ENCODE assay signal across 8 cellular contexts in the genomic region with DNA sequence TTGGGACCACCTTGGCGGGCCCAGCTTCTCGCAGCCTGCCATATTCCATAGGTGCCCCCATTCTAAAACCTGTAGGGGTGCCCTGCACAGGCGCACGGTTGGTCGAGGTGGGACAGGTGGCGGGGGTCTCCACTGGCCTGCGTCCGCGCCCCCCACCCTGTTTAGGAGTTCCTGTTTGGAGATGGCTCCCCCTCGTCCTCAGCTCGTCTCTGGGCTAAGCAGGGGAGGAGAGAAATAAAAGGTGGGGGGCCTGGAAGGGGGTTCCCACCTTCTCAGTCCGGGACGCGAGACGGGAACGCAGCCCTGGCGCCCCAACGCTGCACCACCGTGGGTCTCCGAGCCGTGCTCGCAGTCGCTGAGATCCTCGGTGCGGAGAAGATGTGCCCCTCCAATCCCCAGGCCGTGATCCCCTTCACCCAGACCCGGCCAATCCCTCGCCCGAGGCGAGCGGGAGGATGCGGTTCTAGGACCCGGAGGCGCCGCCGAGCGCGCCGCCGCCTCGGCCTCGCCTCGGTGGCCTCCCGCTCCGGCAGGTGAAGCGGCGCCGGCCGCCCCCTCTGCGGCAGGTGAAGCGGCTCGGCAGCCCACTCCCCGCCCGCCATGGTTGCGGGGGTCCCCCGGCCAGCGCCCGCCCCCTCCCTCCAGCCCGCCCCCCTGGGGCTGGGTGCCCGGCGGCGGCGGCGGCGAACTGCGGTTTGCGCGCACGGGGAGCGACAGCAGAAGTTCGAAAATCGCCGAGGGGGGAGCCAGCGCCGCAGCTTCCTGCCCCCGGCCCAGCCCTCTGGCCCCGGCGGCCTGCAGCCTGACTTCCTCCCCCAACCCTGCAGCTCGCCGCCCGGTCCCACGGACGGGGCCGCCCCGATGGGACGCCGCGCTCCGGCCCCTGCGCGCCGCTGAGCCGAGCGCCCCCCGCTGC. TPM values are rescaled to one million over a fixed set of nuclear protein-coding genes. Genes with fewer than 3 reads are reported as not detected.
DNase-seq lines count a peak whose midpoint lies in the region; ATAC-seq and TF ChIP-seq lines count a peak whose summit lies in the region.

A gene with protein sequence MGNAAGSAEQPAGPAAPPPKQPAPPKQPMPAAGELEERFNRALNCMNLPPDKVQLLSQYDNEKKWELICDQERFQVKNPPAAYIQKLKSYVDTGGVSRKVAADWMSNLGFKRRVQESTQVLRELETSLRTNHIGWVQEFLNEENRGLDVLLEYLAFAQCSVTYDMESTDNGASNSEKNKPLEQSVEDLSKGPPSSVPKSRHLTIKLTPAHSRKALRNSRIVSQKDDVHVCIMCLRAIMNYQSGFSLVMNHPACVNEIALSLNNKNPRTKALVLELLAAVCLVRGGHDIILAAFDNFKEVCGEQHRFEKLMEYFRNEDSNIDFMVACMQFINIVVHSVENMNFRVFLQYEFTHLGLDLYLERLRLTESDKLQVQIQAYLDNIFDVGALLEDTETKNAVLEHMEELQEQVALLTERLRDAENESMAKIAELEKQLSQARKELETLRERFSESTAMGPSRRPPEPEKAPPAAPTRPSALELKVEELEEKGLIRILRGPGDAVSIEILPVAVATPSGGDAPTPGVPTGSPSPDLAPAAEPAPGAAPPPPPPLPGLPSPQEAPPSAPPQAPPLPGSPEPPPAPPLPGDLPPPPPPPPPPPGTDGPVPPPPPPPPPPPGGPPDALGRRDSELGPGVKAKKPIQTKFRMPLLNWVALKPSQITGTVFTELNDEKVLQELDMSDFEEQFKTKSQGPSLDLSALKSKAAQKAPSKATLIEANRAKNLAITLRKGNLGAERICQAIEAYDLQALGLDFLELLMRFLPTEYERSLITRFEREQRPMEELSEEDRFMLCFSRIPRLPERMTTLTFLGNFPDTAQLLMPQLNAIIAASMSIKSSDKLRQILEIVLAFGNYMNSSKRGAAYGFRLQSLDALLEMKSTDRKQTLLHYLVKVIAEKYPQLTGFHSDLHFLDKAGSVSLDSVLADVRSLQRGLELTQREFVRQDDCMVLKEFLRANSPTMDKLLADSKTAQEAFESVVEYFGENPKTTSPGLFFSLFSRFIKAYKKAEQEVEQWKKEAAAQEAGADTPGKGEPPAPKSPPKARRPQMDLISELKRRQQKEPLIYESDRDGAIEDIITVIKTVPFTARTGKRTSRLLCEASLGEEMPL (plus strand): TSS at position 805 of the 916 bp plus-strand sequence. CDS start 240 bp downstream, outside the sequence.

- no peaks in the 10 kb centered on the region for H3K36me3 Mint-ChIP-seq in WTC11

- H2BK120ac ChIP-seq in mesendoderm (ENCODE audit: low read depth, low read length) = no peak within 1 kb of the TSS

- no peak within 1 kb of the TSS for H2AK5ac ChIP-seq in mesendoderm (ENCODE audit: low read length)

- H4K5ac ChIP-seq in mesendoderm (ENCODE audit: low read length) = no peak within 1 kb of the TSS

- DNase-seq in WTC11 (ENCODE audit: low spot score) (peak; percentile 65), dorsolateral prefrontal cortex (no peak), mesendoderm (no peak), stomach (peak; percentile 68)

- peak; percentile 40 for ATAC-seq in WTC11
- no peak for ATAC-seq in HG02759 (IDR thresholded peaks at IDR 0.05; ENCODE audit: unreplicated experiment)
- no peak for ATAC-seq in HG03095 (IDR thresholded peaks at IDR 0.05; ENCODE audit: unreplicated experiment)

- H3K23ac ChIP-seq in mesendoderm (ENCODE audit: low read length) = peak within 1 kb of the TSS; percentile 45

- no peaks in the 10 kb centered on the region for H3K79me1 ChIP-seq in mesendoderm (ENCODE audit: low read length)

- H3K9me3 ChIP-seq in DOHH2 (ENCODE audit: control insufficient read depth, insufficient read depth, low read length) = no peaks in the 10 kb centered on the region
- no peaks in the 10 kb centered on the region for H3K9me3 ChIP-seq in HUES48 (ENCODE audit: control insufficient read depth, insufficient read depth, low read length)
- H3K9me3 ChIP-seq in stomach = no peaks in the 10 kb centered on the region

- no peaks in the 10 kb centered on the region for H3K36me3 ChIP-seq in DOHH2 (ENCODE audit: control insufficient read depth, low read length)
- H3K36me3 ChIP-seq in HUES48 (ENCODE audit: control insufficient read depth, insufficient read depth, low read length) = no peaks in the 10 kb centered on the region
- H3K36me3 ChIP-seq in mesendoderm (ENCODE audit: control insufficient read depth, insufficient read depth, low read length) = no peaks in the 10 kb centered on the region
- no peaks in the 10 kb centered on the region for H3K36me3 ChIP-seq in stomach

- no peaks in the 10 kb centered on the region for H3K9me2 ChIP-seq in DOHH2 (replicated peaks; ENCODE audit: control insufficient read depth, low read length)

- peak within 1 kb of the TSS; percentile 72 for H3K4me3 Mint-ChIP-seq in WTC11

- H3K4ac ChIP-seq in mesendoderm (ENCODE audit: low read depth, low read length) = no peak within 1 kb of the TSS

- CTCF ChIA-PET in WTC11 (lab: Charles Lee) = interaction anchor here (0.7 to 5.9 kb wide), 12 partner anchors 10 to 207 kb away, joined by 3 to 88 read pairs (median 8); a partner anchor contains a TSS

- peaks cover 19% of the 10 kb centered on the region for H3F3A ChIP-seq in DOHH2 (ENCODE audit: control insufficient read depth, insufficient read depth)

- TF ChIP-seq EP300 in stomach (IDR thresholded peaks at IDR 0.05) = no peak

- no peak within 1 kb of the TSS for H2BK5ac ChIP-seq in mesendoderm (ENCODE audit: low read length)

- H3K18ac ChIP-seq in mesendoderm (ENCODE audit: low read length) = peak within 1 kb of the TSS; percentile 56

- peaks cover 7% of the 10 kb centered on the region; the same call in 1 of the 2 replicates for H3K4me1 Mint-ChIP-seq in WTC11

- peaks cover 49% of the 10 kb centered on the region for H3K4me1 ChIP-seq in DOHH2 (ENCODE audit: control insufficient read depth, low read length)
- H3K4me1 ChIP-seq in HUES48 (ENCODE audit: control insufficient read depth, insufficient read depth, low read length) = 0 out of 2 replicates have a peak, but pooled peaks cover 5% of the 10 kb centered on the region
- no peaks in the 10 kb centered on the region for H3K4me1 ChIP-seq in mesendoderm (ENCODE audit: control insufficient read depth, low read depth, low read length)
- peaks cover 14 to 47% (median 27%) of the 10 kb centered on the region in 4 donors for H3K4me1 ChIP-seq in stomach

- no peak within 1 kb of the TSS for H3K27ac Mint-ChIP-seq in WTC11

- H3K4me2 ChIP-seq in DOHH2 (ENCODE audit: low read length) (peak within 1 kb of the TSS; percentile 86), mesendoderm (ENCODE audit: low read length) (peak within 1 kb of the TSS; percentile 57)

- H2BK15ac ChIP-seq in mesendoderm (replicated peaks; ENCODE audit: low read depth) = no peak within 1 kb of the TSS

- POLR2A ChIA-PET in WTC11 (lab: Charles Lee) = interaction anchor here (0.5 to 1.5 kb wide), 5 partner anchors 15 to 850 kb away, joined by 3 to 4 read pairs (median 3); a partner anchor contains a TSS

- H4K8ac ChIP-seq in mesendoderm (ENCODE audit: low read depth, low read length) = no peak within 1 kb of the TSS

- peaks cover 60% of the 10 kb centered on the region for H3K27me3 Mint-ChIP-seq in WTC11 (ENCODE audit: low read depth)

- H3K27me3 ChIP-seq in DOHH2 (ENCODE audit: control insufficient read depth, low read length) = peaks cover 6% of the 10 kb centered on the region; the same call in 1 of the 2 replicates
- peaks cover 53% of the 10 kb centered on the region for H3K27me3 ChIP-seq in HUES48 (ENCODE audit: control insufficient read depth, insufficient read depth, low read length)
- H3K27me3 ChIP-seq in dorsolateral prefrontal cortex = peaks cover 0 to 26% (median 0%) of the 10 kb centered on the region in 45 donors
- peaks cover 12% of the 10 kb centered on the region for H3K27me3 ChIP-seq in mesendoderm (ENCODE audit: insufficient read depth, low read length, poor library complexity)
- H3K27me3 ChIP-seq in stomach = peaks cover 0 to 29% (median 10%) of the 10 kb centered on the region in 3 donors

- H3K79me2 ChIP-seq in DOHH2 (ENCODE audit: control insufficient read depth, low read length) (peaks cover 41% of the 10 kb centered on the region), mesendoderm (ENCODE audit: control insufficient read depth, insufficient read depth, low read length) (no peaks in the 10 kb centered on the region)

- H3K4me3 ChIP-seq in DOHH2 (ENCODE audit: low read length) = peak within 1 kb of the TSS; percentile 95
- peak within 1 kb of the TSS; percentile 81 for H3K4me3 ChIP-seq in HUES48 (ENCODE audit: low read depth, low read length)
- H3K4me3 ChIP-seq in dorsolateral prefrontal cortex = peak within 1 kb of the TSS; percentile 36 to 77 (median 61)
- no peak within 1 kb of the TSS for H3K4me3 ChIP-seq in mesendoderm (ENCODE audit: low read length)
- H3K4me3 ChIP-seq in stomach = peak within 1 kb of the TSS; percentile 56 to 79 (median 64)

- no peak for TF ChIP-seq POLR2A in stomach (IDR thresholded peaks at IDR 0.05)

- no peaks in the 10 kb centered on the region; the same call in 1 of the 2 replicates for H4K20me1 ChIP-seq in DOHH2 (ENCODE audit: control insufficient read depth, insufficient read depth, low read depth, low read length)

- peak within 1 kb of the TSS; percentile 76 for H3K56ac ChIP-seq in mesendoderm (ENCODE audit: low read length)

- no peaks in the 10 kb centered on the region for H3K9me3 Mint-ChIP-seq in WTC11

- intact Hi-C loops in dorsolateral prefrontal cortex (cut with DNase I) = no loop called here
- intact Hi-C loops in stomach (cut with DNase I; ENCODE audit: low total_unique reads) = loop anchor here (5.0 kb wide), 1 partner anchor 166 kb away; no protein-coding TSS in a partner anchor

- H3K27ac ChIP-seq in DOHH2 (ENCODE audit: low read depth, low read length) = peak within 1 kb of the TSS; percentile 88
- no peak within 1 kb of the TSS for H3K27ac ChIP-seq in HUES48 (ENCODE audit: low read depth, low read length)
- H3K27ac ChIP-seq in dorsolateral prefrontal cortex = peak within 1 kb of the TSS in 39 of 59 donors; percentile 12 to 81 (median 49)
- no peak within 1 kb of the TSS for H3K27ac ChIP-seq in mesendoderm (ENCODE audit: low read depth, low read length)
- peak within 1 kb of the TSS; percentile 42 to 93 (median 85) for H3K27ac ChIP-seq in stomach

- WGBS in mesendoderm (ENCODE audit: extremely low coverage, insufficient coverage, low lambda C conversion rate) = no CpG with 5 or more reads among the region's 95 CpGs
- WGBS in stomach, 5 donors = 4 to 38% (median 6%) methylated on average over 6 to 90 of the region's 95 CpGs

- H3K9ac ChIP-seq in HUES48 (ENCODE audit: low read depth, low read length) (no peak within 1 kb of the TSS; the same call in 1 of the 2 replicates), mesendoderm (ENCODE audit: low read length) (peak within 1 kb of the TSS; percentile 21)

- TF ChIP-seq CTCF in DOHH2 (IDR thresholded peaks at IDR 0.05; ENCODE audit: low read depth, low read length, poor library complexity, severe bottlenecking) = no peak
- no peak for TF ChIP-seq CTCF in WTC11 (IDR thresholded peaks at IDR 0.05)
- TF ChIP-seq CTCF in dorsolateral prefrontal cortex (IDR thresholded peaks at IDR 0.05 in 54 of 56, conservative IDR thresholded peaks at IDR 0.05 in 2 of 56; ENCODE audit: low read depth in 1 of 56, partially characterized antibody in 56 of 56) = no peak
- no peak for TF ChIP-seq CTCF in stomach (IDR thresholded peaks at IDR 0.05)

RNA-seq across cellular contexts. Expression of the gene that starts here (rescaled TPM):
- total RNA-seq in WTC11 (2021) (5.3 to 7.9 TPM (median 7.3 TPM) in 3 replicates), dorsolateral prefrontal cortex (10 to 100 TPM; 19.3 to 53.5 (median 36.5) TPM), stomach (10 to 100 TPM in 3 of 5 donors, 1 to 10 TPM in 2; 8.1 to 34.5 (median 16.5) TPM)
- polyA plus RNA-seq in mesendoderm (2013, experiment 1 of 2) = 3.0 TPM
- polyA plus RNA-seq in mesendoderm (2013, experiment 2 of 2) = 3.6 TPM
- 10 to 100 TPM in 1 of 3 donors, 1 to 10 TPM in 2; 4.5 to 10.1 (median 8.2) TPM for polyA plus RNA-seq in stomach

Comparison
In these comparisons a context has a peak if more than half of its experiments do, and no peak if none do; other contexts are left out.
1. H3K27ac ChIP-seq: peak in DOHH2 (single experiment), dorsolateral prefrontal cortex (39 of 59) and stomach (5 of 5); none in HUES48 (single experiment) and mesendoderm (single experiment).
2. DNase-seq: peak in WTC11 (single experiment) and stomach (single experiment); none in dorsolateral prefrontal cortex (0 of 10) and mesendoderm (single experiment).